16 cellular contexts compared by ENCODE assay signal in genomic region chr15:66184936-66185790, GRCh38.
DNase-seq lines count a peak whose midpoint lies in the region; ATAC-seq, FAIRE-seq and TF ChIP-seq lines count a peak whose summit lies in the region.
"Had no signal": no experiment of that assay in that cellular context is flagged by ENCODE, and none has a peak within 500 bp of the region (broad histone marks: within the 10 kb centered on the region; RNA-seq: fewer than 3 reads in every experiment).

No MANE protein-coding gene starts in this region.

- 0 out of 2 replicates have a peak overlapping the region, but pooled peaks have one; percentile 52 for H2BK12ac ChIP-seq in H1 (ENCODE audit: low read depth, low read length)

- no peak overlapping the region for H4K91ac ChIP-seq in H1 (replicated peaks; ENCODE audit: insufficient read length, low read length)

- H2BK5ac ChIP-seq in H1 (ENCODE audit: low read depth, low read length) = peak overlapping the region; percentile 40; the same call in 1 of the 2 replicates

- no peak for TF ChIP-seq RAD21 in H1 (IDR thresholded peaks at IDR 0.05 in 1 of 2, conservative IDR thresholded peaks at IDR 0.05 in 1 of 2; ENCODE audit: low read depth in 2 of 2, low read length in 2 of 2)

- H3K36me3 ChIP-seq in H1 (ENCODE audit: control insufficient read depth in 2 of 4, insufficient read depth in 4 of 4, low read length in 3 of 4) (no peaks in the 10 kb centered on the region), SJCRH30 (no peaks in the 10 kb centered on the region)

- CTCF ChIA-PET in H1 (lab: Charles Lee; ENCODE audit: partially characterized antibody) = interaction anchor here (1.3 to 2.3 kb wide), 4 partner anchors 9 to 56 kb away, joined by 3 to 8 read pairs (median 5); no protein-coding TSS in a partner anchor

- H4K20me1 ChIP-seq in H1 (replicated peaks in 1 of 2; ENCODE audit: control insufficient read depth in 1 of 2, insufficient read depth in 2 of 2, low read length in 2 of 2) = no peaks in the 10 kb centered on the region

- H3K27ac ChIP-seq in H1 (ENCODE audit: low read depth, low read length) = no peak overlapping the region
- H3K27ac ChIP-seq in SJCRH30 = no peak overlapping the region
- H3K27ac ChIP-seq: PC-9 had no signal

- DNase-seq in EH (ENCODE audit: low read depth) = peak; percentile 7
- DNase-seq in NCI-H1048 (lab: John Stamatoyannopoulos, UW) = peak; percentile 16
- no peak for DNase-seq in H1 (ENCODE audit: low read depth in 1 of 2, low spot score in 2 of 2)
- DNase-seq in mesenteric fat pad (ENCODE audit: low spot score) = peak; percentile 59
- DNase-seq in SJCRH30 = no peak
- DNase-seq in D721Med (ENCODE audit: insufficient read length, low spot score) = no peak
- no peak for DNase-seq in 8988T
- DNase-seq: AML-193, NCI-H1092, NCI-H2081 treated with DMSO at 0.1 percent for 48 hours, NCI-H510A, NCI-H774, PC-9, SK-N-SH had no signal

- H2BK15ac ChIP-seq in H1 (ENCODE audit: low read length) = peak overlapping the region; percentile 89; the same call in 1 of the 2 replicates

- POLR2A ChIA-PET in H1 (lab: Charles Lee; ENCODE audit: partially characterized antibody) = no interaction called here

- no peak overlapping the region for H2BK20ac ChIP-seq in H1 (ENCODE audit: low read length)

- peak overlapping the region; percentile 16; the same call in 1 of the 2 replicates for H3K18ac ChIP-seq in H1 (ENCODE audit: extremely low read depth, low read length)

- H3K27me3 ChIP-seq in H1 (replicated peaks in 1 of 4; ENCODE audit: control insufficient read depth in 3 of 4, extremely low read depth in 1 of 4, insufficient read depth in 3 of 4, low read length in 3 of 4) (no peaks in the 10 kb centered on the region), SJCRH30 (no peaks in the 10 kb centered on the region)

- no peak for TF ChIP-seq EP300 in H1 (IDR thresholded peaks at IDR 0.05; ENCODE audit: borderline replicate concordance in 1 of 2, low read depth in 2 of 2, low read length in 2 of 2)

- no peak overlapping the region for H2AFZ ChIP-seq in H1 (ENCODE audit: low read length)
- H2AFZ ChIP-seq: PC-9 had no signal

- no peak overlapping the region for H2AK5ac ChIP-seq in H1 (ENCODE audit: low read depth, low read length)

- H4K5ac ChIP-seq in H1 (ENCODE audit: insufficient read length, low read depth, low read length) = no peak overlapping the region

- TF ChIP-seq POLR2A in H1 (IDR thresholded peaks at IDR 0.05; ENCODE audit: control extremely low read depth in 1 of 2, low read depth in 2 of 2, low read length in 2 of 2) = no peak

- WGBS in H1 (ENCODE audit: extremely low coverage in 1 of 2, insufficient coverage in 1 of 2, insufficient read length in 1 of 2, insufficient replicate concordance in 2 of 2, low coverage in 1 of 2, low lambda C conversion rate in 2 of 2, missing lambda C conversion rate in 1 of 2), 2 experiments = 68% methylated on average over 8 of the region's 8 CpGs; no CpG with 5 or more reads in 1 of the 2 experiments

- no peak overlapping the region for H3K23ac ChIP-seq in H1 (ENCODE audit: insufficient read length)

- no peak overlapping the region for H3K4ac ChIP-seq in H1 (replicated peaks; ENCODE audit: insufficient read length, low read depth, low read length)

- no peaks in the 10 kb centered on the region for H3K79me2 ChIP-seq in H1 (ENCODE audit: control insufficient read depth in 1 of 2, insufficient read depth in 2 of 2, low read length in 2 of 2)

- no peaks in the 10 kb centered on the region for H3K79me1 ChIP-seq in H1 (ENCODE audit: low read depth, low read length)

- peaks cover 21 to 39% (median 24%) of the 10 kb centered on the region in 4 experiments for H3K4me1 ChIP-seq in H1 (replicated peaks in 1 of 4; ENCODE audit: control insufficient read depth in 3 of 4, insufficient read depth in 4 of 4, low read length in 3 of 4)
- peaks cover 7% of the 10 kb centered on the region; the same call in 1 of the 2 replicates for H3K4me1 ChIP-seq in SJCRH30

- FAIRE-seq in H1 (lab: Jason Lieb, UNC) (no peak), D721Med (lab: Jason Lieb, UNC) (no peak)
- FAIRE-seq: K562 had no signal

- H3K23me2 ChIP-seq in H1 (ENCODE audit: low read depth, low read length) = no peaks in the 10 kb centered on the region

- H3K4me2 ChIP-seq in H1 (ENCODE audit: insufficient read depth in 1 of 2, low read depth in 2 of 2, low read length in 2 of 2) = no peak overlapping the region; a peak in 1 of 4 replicates
- H3K4me2 ChIP-seq: PC-9, SK-N-SH had no signal

- TF ChIP-seq CTCF in H1 (IDR thresholded peaks at IDR 0.05; ENCODE audit: control extremely low read depth in 1 of 3, insufficient read depth in 1 of 3, low read depth in 1 of 3, low read length in 3 of 3) = no peak
- TF ChIP-seq CTCF in D721Med (IDR thresholded peaks at IDR 0.05; ENCODE audit: insufficient read depth, missing control alignments) = no peak

- H3K56ac ChIP-seq in H1 (replicated peaks; ENCODE audit: insufficient read length, low read depth, low read length) = no peak overlapping the region

- H3K9ac ChIP-seq in H1 (replicated peaks in 1 of 4; ENCODE audit: extremely low read depth in 1 of 4, low read depth in 3 of 4, low read length in 3 of 4) = no peak overlapping the region
- H3K9ac ChIP-seq: SK-N-SH had no signal

- no peak for ATAC-seq in GM18867 (IDR thresholded peaks at IDR 0.05; ENCODE audit: unreplicated experiment)
- ATAC-seq: K562 had no signal

- no peak overlapping the region for H2BK120ac ChIP-seq in H1 (replicated peaks; ENCODE audit: low read depth, low read length)

- no peak overlapping the region for H4K8ac ChIP-seq in H1 (ENCODE audit: extremely low read depth, insufficient read depth, low read length)

- H3K9me3 ChIP-seq in H1 (ENCODE audit: insufficient read depth in 2 of 2, low read depth in 1 of 2, low read length in 1 of 2) (no peaks in the 10 kb centered on the region), SJCRH30 (replicated peaks) (no peaks in the 10 kb centered on the region)
- H3K9me3 ChIP-seq: SK-N-SH had no signal

- H3K4me3 ChIP-seq in H1 (ENCODE audit: extremely low read depth in 1 of 4, insufficient read depth in 2 of 4, low read depth in 3 of 4, low read length in 4 of 4) (no peak overlapping the region), SJCRH30 (no peak overlapping the region)
- H3K4me3 ChIP-seq: K562, PC-9 had no signal

- H3K14ac ChIP-seq in H1 (ENCODE audit: insufficient read length) = no peak overlapping the region

TF ChIP-seq in H1, 55 proteins besides CTCF, POLR2A, EP300 and RAD21:
- TF ChIP-seq CREB1 (IDR thresholded peaks at IDR 0.05) = no peak
- no peak for TF ChIP-seq RBBP5 (IDR thresholded peaks at IDR 0.05; ENCODE audit: borderline replicate concordance, low read depth, low read length)
- no peak for TF ChIP-seq SP2 (IDR thresholded peaks at IDR 0.05; ENCODE audit: low read length)
- no peak for TF ChIP-seq POU5F1 (IDR thresholded peaks at IDR 0.05; ENCODE audit: low read depth, low read length)
- TF ChIP-seq ASH2L (IDR thresholded peaks at IDR 0.05; ENCODE audit: low read length) = no peak
- TF ChIP-seq JUN (IDR thresholded peaks at IDR 0.05; ENCODE audit: low read depth, low read length) = no peak
- no peak for TF ChIP-seq SIRT6 (IDR thresholded peaks at IDR 0.05; ENCODE audit: low read length)

Comparison
In these comparisons a context has a peak if more than half of its experiments do, and no peak if none do; other contexts are left out.
1. DNase-seq: peak in EH (single experiment), NCI-H1048 (single experiment) and mesenteric fat pad (single experiment); none in H1 (0 of 2), SJCRH30 (0 of 2), D721Med (single experiment) and 8988T (single experiment).